Comparison of ENCODE assay signal across 16 cellular contexts in genomic region chr2:12652723-12653122, GRCh38.
DNase-seq lines count a peak whose midpoint lies in the region; ATAC-seq and TF ChIP-seq lines count a peak whose summit lies in the region.
"Had no signal": no experiment of that assay in that cellular context is flagged by ENCODE, and none has a peak within 500 bp of the region (broad histone marks: within the 10 kb centered on the region; RNA-seq: fewer than 3 reads in every experiment).

No MANE protein-coding gene starts in this region.

- H3K4me1 Mint-ChIP-seq in activated T-helper 17 cell treated with anti-CD3 and anti-CD28 coated beads, Interleukin-2, amount 50 U/mL, for 72 hours: peaks cover 3% of the 10 kb centered on the region
- H3K4me1 Mint-ChIP-seq: GM23338, H9 had no signal

- H3K36me3 ChIP-seq in right atrium auricular region (no peaks in the 10 kb centered on the region), heart right ventricle (no peaks in the 10 kb centered on the region)
- H3K36me3 ChIP-seq: BLaER1 had no signal

- H3K9me3 ChIP-seq in right atrium auricular region (no peaks in the 10 kb centered on the region), heart right ventricle (no peaks in the 10 kb centered on the region)
- H3K9me3 ChIP-seq: BLaER1, Caco-2 had no signal

- H3K27ac Mint-ChIP-seq in activated T-helper 17 cell treated with anti-CD3 and anti-CD28 coated beads, Interleukin-2, amount 50 U/mL, for 72 hours: no peak overlapping the region
- H3K27ac Mint-ChIP-seq in activated naive CD4-positive, alpha-beta T cell treated with anti-CD3 and anti-CD28 coated beads, Interleukin-2, amount 50 U/mL, for 72 hours: no peak overlapping the region
- H3K27ac Mint-ChIP-seq: CD8-positive, alpha-beta memory T cell; GM23338; H9 had no signal

- H3K27me3 ChIP-seq in right atrium auricular region: no peaks in the 10 kb centered on the region
- no peaks in the 10 kb centered on the region for H3K27me3 ChIP-seq in heart right ventricle
- H3K27me3 ChIP-seq: BLaER1 had no signal

- H3K9me3 Mint-ChIP-seq in activated T-helper 17 cell treated with anti-CD3 and anti-CD28 coated beads, Interleukin-2, amount 50 U/mL, for 72 hours: no peaks in the 10 kb centered on the region
- peaks cover 0 to 7% of the 10 kb centered on the region in 2 donors for H3K9me3 Mint-ChIP-seq in activated naive CD4-positive, alpha-beta T cell treated with anti-CD3 and anti-CD28 coated beads, Interleukin-2, amount 50 U/mL, for 72 hours
- H3K9me3 Mint-ChIP-seq: CD8-positive, alpha-beta memory T cell; GM23338; H9 had no signal

- intact Hi-C loops in Right ventricle myocardium inferior (cut with DNase I): no loop called here
- intact Hi-C loops in heart right ventricle (cut with DNase I): no loop called here

- 77 to 78% methylated on average over 9 of the region's 9 CpGs for WGBS in heart right ventricle, 2 donors

- H3K4me1 ChIP-seq in right atrium auricular region: no peaks in the 10 kb centered on the region
- no peaks in the 10 kb centered on the region for H3K4me1 ChIP-seq in heart right ventricle
- H3K4me1 ChIP-seq: Caco-2 had no signal

- no peaks in the 10 kb centered on the region for H3K36me3 Mint-ChIP-seq in activated T-helper 17 cell treated with anti-CD3 and anti-CD28 coated beads, Interleukin-2, amount 50 U/mL, for 72 hours (ENCODE audit: low read depth)
- peaks cover 4 to 6% of the 10 kb centered on the region in 2 donors for H3K36me3 Mint-ChIP-seq in activated naive CD4-positive, alpha-beta T cell treated with anti-CD3 and anti-CD28 coated beads, Interleukin-2, amount 50 U/mL, for 72 hours
- H3K36me3 Mint-ChIP-seq: CD8-positive, alpha-beta memory T cell had no signal

- no peak overlapping the region for H3K4me3 Mint-ChIP-seq in activated T-helper 17 cell treated with anti-CD3 and anti-CD28 coated beads, Interleukin-2, amount 50 U/mL, for 72 hours
- H3K4me3 Mint-ChIP-seq: CD8-positive, alpha-beta memory T cell; GM23338; H9 had no signal

- no peak overlapping the region for H3K27ac ChIP-seq in right atrium auricular region
- peak overlapping the region in 1 of 10 donors; percentile 25 for H3K27ac ChIP-seq in heart right ventricle
- H3K27ac ChIP-seq: 22Rv1, BLaER1 had no signal

- peak; percentile 66 for ATAC-seq in Right ventricle myocardium inferior
- peak in 7 of 8 donors; percentile 64 to 87 (median 73) for ATAC-seq in heart right ventricle
- no peak for ATAC-seq in activated T-helper 17 cell treated with anti-CD3 and anti-CD28 coated beads, Interleukin-2, amount 50 U/mL, for 72 hours (replicated peaks)
- no peak for ATAC-seq in esophagus mucosa
- ATAC-seq in activated naive CD4-positive, alpha-beta T cell treated with anti-CD3 and anti-CD28 coated beads, Interleukin-2, amount 50 U/mL, for 72 hours: no peak
- ATAC-seq: GM23338 had no signal

- DNase-seq in Right ventricle myocardium inferior (ENCODE audit: missing footprints): peak; percentile 64
- no peak for DNase-seq in right atrium auricular region (ENCODE audit: low spot score)
- peak in 1 of 2 donors; percentile 45 for DNase-seq in heart right ventricle
- peak; percentile 31 for DNase-seq in inferior parietal cortex (ENCODE audit: extremely low spot score)
- no peak for DNase-seq in NCI-H146 treated with DMSO at 0.1 percent for 48 hours (lab: John Stamatoyannopoulos, UW; ENCODE audit: unreplicated experiment)
- no peak for DNase-seq in activated naive CD4-positive, alpha-beta T cell treated with anti-CD3 and anti-CD28 coated beads, Interleukin-2, amount 50 U/mL, for 72 hours (ENCODE audit: low spot score in 2 of 2)
- DNase-seq: Caco-2; CD8-positive, alpha-beta memory T cell; DND-41; GDM1; H9 had no signal

- H3K4me3 ChIP-seq in right atrium auricular region: no peak overlapping the region
- H3K4me3 ChIP-seq in heart right ventricle: no peak overlapping the region
- H3K4me3 ChIP-seq: BLaER1, GM23338 had no signal

- peaks cover 3% of the 10 kb centered on the region for H3K27me3 Mint-ChIP-seq in activated T-helper 17 cell treated with anti-CD3 and anti-CD28 coated beads, Interleukin-2, amount 50 U/mL, for 72 hours

- TF ChIP-seq CTCF in right atrium auricular region (IDR thresholded peaks at IDR 0.05) (no peak), heart right ventricle (IDR thresholded peaks at IDR 0.05) (no peak)

Comparison
In these comparisons a context has a peak if more than half of its experiments do, and no peak if none do; other contexts are left out.
1. DNase-seq: peak in Right ventricle myocardium inferior (single experiment) and inferior parietal cortex (single experiment); none in right atrium auricular region (single experiment), NCI-H146 treated with DMSO at 0.1 percent for 48 hours (single experiment) and activated naive CD4-positive, alpha-beta T cell treated with anti-CD3 and anti-CD28 coated beads, Interleukin-2, amount 50 U/mL, for 72 hours (0 of 2).
2. ATAC-seq: peak in Right ventricle myocardium inferior (single experiment) and heart right ventricle (7 of 8); none in activated T-helper 17 cell treated with anti-CD3 and anti-CD28 coated beads, Interleukin-2, amount 50 U/mL, for 72 hours (single experiment), esophagus mucosa (single experiment) and activated naive CD4-positive, alpha-beta T cell treated with anti-CD3 and anti-CD28 coated beads, Interleukin-2, amount 50 U/mL, for 72 hours (0 of 2).